ENCODE assay signal across 23 cellular contexts in the genomic region with DNA sequence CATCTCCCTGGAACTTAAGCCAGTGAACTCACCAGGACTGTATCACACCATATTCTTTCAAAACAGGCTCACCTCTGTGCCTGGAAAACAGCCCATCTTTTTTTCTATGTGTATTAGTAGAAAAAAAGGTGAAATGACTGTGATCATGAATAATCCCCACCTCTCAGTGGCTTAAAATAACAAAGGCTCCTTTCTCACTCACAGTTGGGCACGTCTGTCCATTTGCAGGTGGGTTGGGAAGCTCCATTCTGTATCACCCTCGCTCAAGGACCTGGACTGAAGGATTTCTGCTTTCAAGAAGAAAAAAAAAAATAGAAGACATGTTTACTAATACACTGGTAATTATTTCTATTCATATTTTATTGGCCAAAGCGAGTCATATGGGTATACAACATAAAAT. TPM values are rescaled to one million over a fixed set of nuclear protein-coding genes. Genes with fewer than 3 reads are reported as not detected.
"Had no signal": no experiment of that assay in that cellular context is flagged by ENCODE, and none has a peak within 500 bp of the region (broad histone marks: within the 10 kb centered on the region; RNA-seq: fewer than 3 reads in every experiment).

No MANE protein-coding gene starts in this region.

- H3K4me3 Mint-ChIP-seq: T-cell had no signal

- DNase-seq: IMR-90, Karpas-422, KG1, MG63, NCI-H1092, NCI-H1436, NCI-H187, NCI-H2029, NCI-H2081 treated with DMSO at 0.1 percent for 48 hours, NCI-H2171, NCI-H226, NCI-H446, NCI-H510A, NCI-H524 treated with DMSO at 0.1 percent for 48 hours, NCI-H69, NCI-H774, Right ventricle myocardium superior, RPMI8226, SK-N-SH, SW 1271, T-cell had no signal

- H3K4me3 ChIP-seq: MG63 had no signal

- H3K36me3 Mint-ChIP-seq: T-cell had no signal

- H3K9ac ChIP-seq: SK-N-SH had no signal

- H3K9me3 ChIP-seq: MG63, SK-N-SH had no signal

- H3K27ac Mint-ChIP-seq: T-cell had no signal

- FAIRE-seq: HepG2 had no signal

- H3K36me3 ChIP-seq: MG63 had no signal

- H3K4me1 Mint-ChIP-seq: T-cell had no signal

- H3K9me3 Mint-ChIP-seq: T-cell had no signal

- H3K4me2 ChIP-seq: SK-N-SH had no signal

- ATAC-seq: HepG2, T-cell had no signal

- H3K9me2 ChIP-seq: SK-N-SH had no signal

RNA-seq across cellular contexts. Expression of gene FGF1, which starts 17.3 kb away (rescaled TPM):
- total RNA-seq: HepG2, SK-MEL-5, T-cell had no signal
- polyA plus RNA-seq: HepG2 had no signal
